Comparison of ENCODE assay signal across 14 cellular contexts in the genomic region with DNA sequence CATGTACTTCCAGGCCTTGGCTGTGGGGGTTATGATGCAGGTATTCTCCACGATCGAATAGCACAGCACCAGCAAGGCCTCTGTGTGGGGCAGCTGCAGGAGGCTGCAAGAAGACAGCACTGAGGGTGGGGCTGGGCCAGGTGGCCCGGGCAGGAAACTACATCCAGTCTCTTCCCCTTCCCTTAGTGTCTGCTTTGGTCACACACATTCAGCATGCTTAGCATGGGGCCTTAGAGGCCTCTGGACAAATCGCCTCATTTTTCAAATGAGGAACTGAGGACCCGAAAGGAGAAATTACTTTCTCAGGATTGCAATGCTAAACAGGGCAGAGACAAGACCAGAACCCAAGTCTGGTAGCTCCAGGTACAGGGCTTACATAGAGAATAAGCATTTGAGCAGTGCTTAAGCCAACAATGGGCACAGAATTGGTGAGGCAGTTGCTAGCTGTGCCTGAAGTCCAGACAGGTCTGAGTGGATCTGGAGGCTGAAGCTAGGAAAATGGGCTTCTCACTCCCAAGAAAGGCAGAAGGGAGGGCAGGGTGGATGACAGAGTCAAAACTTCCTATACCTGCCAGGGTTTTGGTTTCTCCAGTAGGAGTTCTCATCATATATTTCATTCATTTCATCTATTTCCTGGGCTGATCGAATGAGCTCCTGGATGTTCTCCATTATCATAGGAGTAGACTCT. TPM values are rescaled to one million over a fixed set of nuclear protein-coding genes. Genes with fewer than 3 reads are reported as not detected.
DNase-seq lines count a peak whose midpoint lies in the region; ATAC-seq and TF ChIP-seq lines count a peak whose summit lies in the region.
"Had no signal": no experiment of that assay in that cellular context is flagged by ENCODE, and none has a peak within 500 bp of the region (broad histone marks: within the 10 kb centered on the region; RNA-seq: fewer than 3 reads in every experiment).

No MANE protein-coding gene starts in this region.

- H3K36me3 ChIP-seq in right atrium auricular region = no peaks in the 10 kb centered on the region
- H3K36me3 ChIP-seq in lower lobe of right lung = peaks cover 9% of the 10 kb centered on the region
- no peaks in the 10 kb centered on the region for H3K36me3 ChIP-seq in CD8-positive, alpha-beta T cell (ENCODE audit: insufficient read depth, low read length)

- H3K9me3 ChIP-seq in right atrium auricular region = no peaks in the 10 kb centered on the region
- H3K9me3 ChIP-seq in lower lobe of right lung = no peaks in the 10 kb centered on the region
- H3K9me3 ChIP-seq in CD8-positive, alpha-beta T cell (ENCODE audit: low read length) = no peaks in the 10 kb centered on the region

- peaks cover 0 to 12% of the 10 kb centered on the region in 2 donors for H3K4me1 ChIP-seq in right atrium auricular region
- peaks cover 25% of the 10 kb centered on the region for H3K4me1 ChIP-seq in lower lobe of right lung
- H3K4me1 ChIP-seq in CD8-positive, alpha-beta T cell (ENCODE audit: insufficient read depth, low read length) = peaks cover 5% of the 10 kb centered on the region

- no peak overlapping the region for H3K27ac ChIP-seq in right atrium auricular region
- H3K27ac ChIP-seq in lower lobe of right lung = peak overlapping the region; percentile 70
- H3K27ac ChIP-seq in CD8-positive, alpha-beta T cell (ENCODE audit: low read depth, low read length) = no peak overlapping the region

- TF ChIP-seq CTCF in right atrium auricular region (IDR thresholded peaks at IDR 0.05) (no peak), activated B cell treated with CpG ODN at 0.5 μM for 24 hours (IDR thresholded peaks at IDR 0.05) (no peak), lower lobe of right lung (IDR thresholded peaks at IDR 0.05) (no peak)
- no peak for TF ChIP-seq CTCF in CD8-positive, alpha-beta T cell (IDR thresholded peaks at IDR 0.05)

- H3K4me3 Mint-ChIP-seq in activated B cell treated with CpG ODN at 0.5 μM for 24 hours = peak overlapping the region; percentile 70
- no peak overlapping the region for H3K4me3 Mint-ChIP-seq in CD8-positive, alpha-beta T cell

- H3K4me1 Mint-ChIP-seq in activated B cell treated with CpG ODN at 0.5 μM for 24 hours = peaks cover 54% of the 10 kb centered on the region
- H3K4me1 Mint-ChIP-seq in CD8-positive, alpha-beta T cell (ENCODE audit: low read depth) = peaks cover 13% of the 10 kb centered on the region

- DNase-seq in Right ventricle myocardium superior (no peak), right atrium auricular region (ENCODE audit: low spot score) (no peak), activated B cell treated with CpG ODN at 0.5 μM for 24 hours (no peak), lower lobe of right lung (no peak), G401 (ENCODE audit: low spot score) (no peak)
- no peak for DNase-seq in CD8-positive, alpha-beta T cell
- no peak for DNase-seq in NK-92 treated with Interleukin-12 subunit alpha and Interleukin-12 subunit beta, amount 100 ng/mL, for 24 hours (lab: John Stamatoyannopoulos, UW)
- DNase-seq: activated CD4-positive, alpha-beta T cell treated with anti-CD3 and anti-CD28 coated beads for 48 hours; cortex of kidney; H7; NCI-H2081 had no signal

- no peaks in the 10 kb centered on the region for H3K27me3 ChIP-seq in right atrium auricular region
- H3K27me3 ChIP-seq in lower lobe of right lung (ENCODE audit: low read depth) = no peaks in the 10 kb centered on the region
- H3K27me3 ChIP-seq in CD8-positive, alpha-beta T cell (ENCODE audit: insufficient read depth, low read length) = no peaks in the 10 kb centered on the region

- peak overlapping the region; percentile 89 for H3K27ac Mint-ChIP-seq in activated B cell treated with CpG ODN at 0.5 μM for 24 hours
- H3K27ac Mint-ChIP-seq in CD8-positive, alpha-beta T cell = no peak overlapping the region

- POLR2A ChIA-PET in activated B cell treated with CpG ODN at 0.5 μM for 24 hours (lab: Charles Lee) = interaction anchor here (0.6 to 3.6 kb wide), 12 partner anchors 12 to 80 kb away, joined by 3 to 105 read pairs (median 4); partner anchors contain the start of genes CHD4, COPS7A and LPAR5
- POLR2A ChIA-PET in CD8-positive, alpha-beta T cell (lab: Charles Lee) = interaction anchor here (0.6 to 0.7 kb wide), 2 partner anchors 11 to 75 kb away, joined by 3 read pairs; no protein-coding TSS in a partner anchor

- no peaks in the 10 kb centered on the region for H3K27me3 Mint-ChIP-seq in activated B cell treated with CpG ODN at 0.5 μM for 24 hours
- no peaks in the 10 kb centered on the region for H3K27me3 Mint-ChIP-seq in CD8-positive, alpha-beta T cell (ENCODE audit: low read depth)

- peaks cover 5% of the 10 kb centered on the region for H3K9me3 Mint-ChIP-seq in activated B cell treated with CpG ODN at 0.5 μM for 24 hours
- peaks cover 3% of the 10 kb centered on the region for H3K9me3 Mint-ChIP-seq in CD8-positive, alpha-beta T cell

- peaks cover 8% of the 10 kb centered on the region for H3K36me3 Mint-ChIP-seq in activated B cell treated with CpG ODN at 0.5 μM for 24 hours (ENCODE audit: low read depth)
- H3K36me3 Mint-ChIP-seq in CD8-positive, alpha-beta T cell = peaks cover 30% of the 10 kb centered on the region

- CTCF ChIA-PET in activated B cell treated with CpG ODN at 0.5 μM for 24 hours (lab: Charles Lee) = interaction anchor here (1.0 to 4.4 kb wide), 4 partner anchors 9 to 30 kb away, joined by 3 to 26 read pairs (median 5); partner anchors contain the start of gene LPAR5
- CTCF ChIA-PET in CD8-positive, alpha-beta T cell (lab: Charles Lee) = interaction anchor here (0.7 to 1.1 kb wide), 3 partner anchors 9 to 25 kb away, joined by 3 to 4 read pairs (median 3); no protein-coding TSS in a partner anchor

- ATAC-seq in Right ventricle myocardium superior (ENCODE audit: poor library complexity) (peak; percentile 27), activated B cell treated with CpG ODN at 0.5 μM for 24 hours (ENCODE audit: low read depth) (peak; percentile 26), lower lobe of right lung (peak in 1 of 2 donors; percentile 61), GM19023 (IDR thresholded peaks at IDR 0.05; ENCODE audit: unreplicated experiment) (no peak)
- ATAC-seq in CD8-positive, alpha-beta T cell = no peak

- in situ Hi-C loops in G401 (cut with HindIII; ENCODE audit: low sequenced_read_pairs) = no loop called here

- H3K4me3 ChIP-seq in right atrium auricular region (no peak overlapping the region), lower lobe of right lung (no peak overlapping the region)
- H3K4me3 ChIP-seq in CD8-positive, alpha-beta T cell (ENCODE audit: low read depth, low read length) = no peak overlapping the region

- intact Hi-C loops in Right ventricle myocardium superior (cut with DNase I) (no loop called here), activated B cell treated with CpG ODN at 0.5 μM for 24 hours (cut with micrococcal nuclease) (loop anchor here (1.0 to 2.0 kb wide), 3 partner anchors 8 to 26 kb away; partner anchors contain the start of genes ING4 and LPAR5), lower lobe of right lung (cut with DNase I) (no loop called here)
- intact Hi-C loops in CD8-positive, alpha-beta T cell (cut with DNase I, micrococcal nuclease) = no loop called here

RNA-seq across cellular contexts. Expression of gene ACRBP, which starts 3.5 kb away (rescaled TPM):
- total RNA-seq in Right ventricle myocardium superior (0.51 TPM), right atrium auricular region (under 1 TPM in 1 of 2 donors, not detected in 1; 0.43 TPM), activated B cell treated with CpG ODN at 0.5 μM for 24 hours (5.4 and 7.7 TPM in 2 replicates), lower lobe of right lung (7.2 TPM)
- total RNA-seq in CD8-positive, alpha-beta T cell = 1 to 10 TPM; 1.2 to 1.7 TPM
- total RNA-seq in G401 (2014; rRNA removed; shearing (Covaris generic)) = not detected in 2 replicates
- total RNA-seq: A172 had no signal

RNA-seq across cellular contexts. Expression of gene LPAR5, which starts 8.0 kb away (rescaled TPM):
- total RNA-seq in Right ventricle myocardium superior (7.3 TPM), right atrium auricular region (1 to 10 TPM; 1.6 to 3.7 TPM), activated B cell treated with CpG ODN at 0.5 μM for 24 hours (27.7 and 30.4 TPM in 2 replicates), lower lobe of right lung (3.8 TPM)
- 1 to 10 TPM; 5.8 to 6.8 TPM for total RNA-seq in CD8-positive, alpha-beta T cell
- 0.03 TPM in 1 of 2 replicates, not detected in the other for total RNA-seq in G401 (2014; rRNA removed; shearing (Covaris generic))
- total RNA-seq: fibroblast of lung, H7 had no signal

RNA-seq across cellular contexts. Expression of gene ING4, which starts 19.2 kb away (rescaled TPM):
- total RNA-seq in Right ventricle myocardium superior (25.3 TPM), right atrium auricular region (10 to 100 TPM; 21.8 to 22.6 TPM), activated B cell treated with CpG ODN at 0.5 μM for 24 hours (31.6 and 39.2 TPM in 2 replicates), lower lobe of right lung (41.3 TPM)
- 10 to 100 TPM; 14.1 to 15.9 TPM for total RNA-seq in CD8-positive, alpha-beta T cell
- total RNA-seq in G401 (2014; rRNA removed; shearing (Covaris generic)) = 33.0 and 47.7 TPM in 2 replicates

RNA-seq across cellular contexts. Expression of gene CHD4, which starts 36.5 kb away (rescaled TPM):
- total RNA-seq in Right ventricle myocardium superior (142 TPM), right atrium auricular region (100 to 1,000 TPM; 150 to 192 TPM), activated B cell treated with CpG ODN at 0.5 μM for 24 hours (342 and 345 TPM in 2 replicates), lower lobe of right lung (169 TPM)
- total RNA-seq in CD8-positive, alpha-beta T cell = 100 to 1,000 TPM; 289 to 295 TPM
- 374 and 375 TPM in 2 replicates for total RNA-seq in G401 (2014; rRNA removed; shearing (Covaris generic))

RNA-seq across cellular contexts. Expression of gene ZNF384, which starts 45.5 kb away (rescaled TPM):
- total RNA-seq in Right ventricle myocardium superior (23.0 TPM), right atrium auricular region (10 to 100 TPM; 23.8 to 33.3 TPM), activated B cell treated with CpG ODN at 0.5 μM for 24 hours (81.7 and 98.6 TPM in 2 replicates), lower lobe of right lung (48.7 TPM)
- total RNA-seq in CD8-positive, alpha-beta T cell = 10 to 100 TPM; 61.8 to 63.8 TPM
- total RNA-seq in G401 (2014; rRNA removed; shearing (Covaris generic)) = 14.9 and 25.5 TPM in 2 replicates

Comparison
In these comparisons a context has a peak if more than half of its experiments do, and no peak if none do; other contexts are left out.
1. ATAC-seq: peak in Right ventricle myocardium superior (single experiment) and activated B cell treated with CpG ODN at 0.5 μM for 24 hours (single experiment); none in GM19023 (single experiment) and CD8-positive, alpha-beta T cell (single experiment).